ENCODE assay signal across 9 cellular contexts in the genomic region with DNA sequence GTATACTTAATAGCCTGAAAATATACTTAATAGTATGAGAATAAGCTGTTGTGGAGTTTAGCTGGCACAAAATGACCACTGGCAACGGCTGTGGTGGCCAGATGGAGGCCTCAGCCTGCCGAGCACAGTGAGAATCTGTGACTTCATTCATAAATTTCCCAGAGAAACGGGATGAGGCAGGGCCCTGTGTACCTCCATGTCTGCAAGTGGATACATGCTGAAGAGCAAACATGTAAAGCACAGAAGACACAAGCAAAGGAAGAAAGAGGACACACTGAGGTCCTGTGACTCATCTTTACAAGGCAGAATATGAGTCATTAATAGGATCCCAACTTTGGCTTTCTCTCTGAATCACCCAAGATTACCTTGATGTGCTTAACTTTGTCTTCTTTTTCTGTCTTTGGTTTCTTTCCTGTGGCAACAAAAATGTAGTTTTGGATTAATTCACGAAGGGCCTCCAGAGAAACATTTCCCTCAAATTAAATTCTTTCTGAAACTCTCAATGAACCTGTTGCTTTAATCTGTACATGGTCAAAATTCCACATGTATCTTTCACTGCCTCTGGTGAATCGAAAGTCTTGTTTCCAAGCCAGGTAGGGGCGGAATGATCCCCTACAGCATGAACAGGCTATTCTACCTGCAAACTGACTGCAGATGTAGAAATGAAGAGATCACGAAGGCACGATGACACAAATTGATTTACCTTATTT. TPM values are rescaled to one million over a fixed set of nuclear protein-coding genes. Genes with fewer than 3 reads are reported as not detected.
A peak's percentile ranks its signal among the peaks of the same experiment; 100 is the strongest.
DNase-seq lines count a peak whose midpoint lies in the region; ATAC-seq and TF ChIP-seq lines count a peak whose summit lies in the region.
"Had no signal": no experiment of that assay in that cellular context is flagged by ENCODE, and none has a peak within 500 bp of the region (broad histone marks: within the 10 kb centered on the region; RNA-seq: fewer than 3 reads in every experiment).

No MANE protein-coding gene starts in this region.

- peak in 2 of 3 donors; percentile 15 to 80 for DNase-seq in CD4-positive, CD25-positive, alpha-beta regulatory T cell
- DNase-seq in activated CD4-positive, alpha-beta memory T cell treated with anti-CD3 and anti-CD28 coated beads, Interleukin-2, amount 10 ng/mL, durations not matched to agents 7 days and 5 days: peak; percentile 36
- DNase-seq in foreskin fibroblast (peak; percentile 80 to 84), lower leg skin (ENCODE audit: low spot score in 2 of 2) (no peak), NCI-H2081 treated with DMSO at 0.1 percent for 48 hours (lab: John Stamatoyannopoulos, UW) (no peak)

- H3K9ac ChIP-seq in skeletal muscle tissue (ENCODE audit: low read depth in 1 of 3, low read length in 3 of 3): no peak overlapping the region
- H3K9ac ChIP-seq: parathyroid adenoma had no signal

- H3K27ac ChIP-seq in CD4-positive, CD25-positive, alpha-beta regulatory T cell (ENCODE audit: insufficient read depth, low read length, poor library complexity, severe bottlenecking): peak overlapping the region; percentile 93
- peak overlapping the region; percentile 31 for H3K27ac ChIP-seq in skeletal muscle tissue (ENCODE audit: low read depth, low read length)
- H3K27ac ChIP-seq: parathyroid adenoma had no signal

- peak overlapping the region; percentile 87 for H3K4me3 ChIP-seq in CD4-positive, CD25-positive, alpha-beta regulatory T cell (ENCODE audit: low read depth, low read length)
- H3K4me3 ChIP-seq in foreskin fibroblast (ENCODE audit: low read depth in 1 of 2, low read length in 2 of 2) (no peak overlapping the region), skeletal muscle tissue (ENCODE audit: low read length in 3 of 3) (peak overlapping the region in 1 of 3 donors; percentile 49), lower leg skin (ENCODE audit: low read depth, poor library complexity, severe bottlenecking) (no peak overlapping the region)

- H3K9me3 ChIP-seq in CD4-positive, CD25-positive, alpha-beta regulatory T cell (ENCODE audit: control insufficient read depth in 2 of 2, low read length in 2 of 2): no peaks in the 10 kb centered on the region
- H3K9me3 ChIP-seq in skeletal muscle tissue (ENCODE audit: control insufficient read depth in 3 of 3, low read length in 3 of 3): no peaks in the 10 kb centered on the region

- CTCF ChIA-PET in activated CD4-positive, alpha-beta memory T cell treated with anti-CD3 and anti-CD28 coated beads, Interleukin-2, amount 10 ng/mL, durations not matched to agents 7 days and 5 days (lab: Charles Lee): interaction anchor here (0.9 to 1.4 kb wide), 7 partner anchors 9 to 153 kb away, joined by 3 to 17 read pairs (median 5); no protein-coding TSS in a partner anchor

- peaks cover 68% of the 10 kb centered on the region for H3K4me1 ChIP-seq in CD4-positive, CD25-positive, alpha-beta regulatory T cell (ENCODE audit: control insufficient read depth, insufficient read depth, low read length, poor library complexity, severe bottlenecking)
- H3K4me1 ChIP-seq in skeletal muscle tissue (ENCODE audit: control insufficient read depth in 3 of 3, insufficient read depth in 3 of 3, low read length in 3 of 3): peaks cover 16 to 23% (median 23%) of the 10 kb centered on the region in 3 donors
- H3K4me1 ChIP-seq: parathyroid adenoma had no signal

- H3K4me1 Mint-ChIP-seq in CD4-positive, CD25-positive, alpha-beta regulatory T cell: peaks cover 49 to 90% (median 62%) of the 10 kb centered on the region in 4 donors
- peaks cover 92% of the 10 kb centered on the region for H3K4me1 Mint-ChIP-seq in activated CD4-positive, alpha-beta memory T cell treated with anti-CD3 and anti-CD28 coated beads, Interleukin-2, amount 10 ng/mL, durations not matched to agents 7 days and 5 days

- H3K27me3 ChIP-seq in CD4-positive, CD25-positive, alpha-beta regulatory T cell (ENCODE audit: control insufficient read depth, insufficient read depth, low read length): no peaks in the 10 kb centered on the region
- no peaks in the 10 kb centered on the region for H3K27me3 ChIP-seq in skeletal muscle tissue (ENCODE audit: control insufficient read depth in 3 of 3, insufficient read depth in 3 of 3, low read length in 3 of 3)

- H3K27ac Mint-ChIP-seq in CD4-positive, CD25-positive, alpha-beta regulatory T cell: peak overlapping the region; percentile 88 to 97 (median 96)
- H3K27ac Mint-ChIP-seq in activated CD4-positive, alpha-beta memory T cell treated with anti-CD3 and anti-CD28 coated beads, Interleukin-2, amount 10 ng/mL, durations not matched to agents 7 days and 5 days: peak overlapping the region; percentile 98

- POLR2A ChIA-PET in activated CD4-positive, alpha-beta memory T cell treated with anti-CD3 and anti-CD28 coated beads, Interleukin-2, amount 10 ng/mL, durations not matched to agents 7 days and 5 days (lab: Charles Lee): interaction anchor here (0.6 to 2.5 kb wide), 21 partner anchors 9 to 973 kb away, joined by 3 to 50 read pairs (median 6); a partner anchor contains a TSS

- peaks cover 53% of the 10 kb centered on the region for H3K36me3 Mint-ChIP-seq in CD4-positive, CD25-positive, alpha-beta regulatory T cell
- peaks cover 73% of the 10 kb centered on the region for H3K36me3 Mint-ChIP-seq in activated CD4-positive, alpha-beta memory T cell treated with anti-CD3 and anti-CD28 coated beads, Interleukin-2, amount 10 ng/mL, durations not matched to agents 7 days and 5 days (ENCODE audit: low read depth)

- H3K36me3 ChIP-seq in CD4-positive, CD25-positive, alpha-beta regulatory T cell (ENCODE audit: control insufficient read depth, insufficient read depth, low read length): peaks cover 33% of the 10 kb centered on the region
- H3K36me3 ChIP-seq in skeletal muscle tissue (ENCODE audit: control insufficient read depth in 3 of 3, insufficient read depth in 3 of 3, low read length in 3 of 3): peaks cover 17 to 31% (median 28%) of the 10 kb centered on the region in 3 donors

- peak overlapping the region; percentile 83 to 89 (median 85) for H3K4me3 Mint-ChIP-seq in CD4-positive, CD25-positive, alpha-beta regulatory T cell
- peak overlapping the region; percentile 77 for H3K4me3 Mint-ChIP-seq in activated CD4-positive, alpha-beta memory T cell treated with anti-CD3 and anti-CD28 coated beads, Interleukin-2, amount 10 ng/mL, durations not matched to agents 7 days and 5 days

- TF ChIP-seq POLR2A in lower leg skin (IDR thresholded peaks at IDR 0.05): no peak

- peak; percentile 88 to 92 for ATAC-seq in CD4-positive, CD25-positive, alpha-beta regulatory T cell (ENCODE audit: low read depth in 2 of 2)
- ATAC-seq in GM19395 (IDR thresholded peaks at IDR 0.05; ENCODE audit: unreplicated experiment): peak; percentile 47
- ATAC-seq in HG03469 (IDR thresholded peaks at IDR 0.05; ENCODE audit: unreplicated experiment): peak; percentile 54

- intact Hi-C loops in lower leg skin (cut with DNase I; ENCODE audit: low total_unique reads): no loop called here

- 41 to 51% methylated on average over 8 of the region's 8 CpGs for WGBS in lower leg skin, 2 donors

- TF ChIP-seq CTCF in foreskin fibroblast (IDR thresholded peaks at IDR 0.05; ENCODE audit: low read depth, low read length) (no peak), lower leg skin (IDR thresholded peaks at IDR 0.05) (no peak)

- H3K27me3 Mint-ChIP-seq in CD4-positive, CD25-positive, alpha-beta regulatory T cell: no peaks in the 10 kb centered on the region
- H3K27me3 Mint-ChIP-seq in activated CD4-positive, alpha-beta memory T cell treated with anti-CD3 and anti-CD28 coated beads, Interleukin-2, amount 10 ng/mL, durations not matched to agents 7 days and 5 days: no peaks in the 10 kb centered on the region

- H3K9me3 Mint-ChIP-seq in CD4-positive, CD25-positive, alpha-beta regulatory T cell: peaks cover 0 to 4% (median 0%) of the 10 kb centered on the region in 7 donors
- H3K9me3 Mint-ChIP-seq in activated CD4-positive, alpha-beta memory T cell treated with anti-CD3 and anti-CD28 coated beads, Interleukin-2, amount 10 ng/mL, durations not matched to agents 7 days and 5 days: no peaks in the 10 kb centered on the region

RNA-seq across cellular contexts. Expression of a gene that starts 56.4 kb away (rescaled TPM):
- total RNA-seq in CD4-positive, CD25-positive, alpha-beta regulatory T cell: 63.4 TPM
- polyA plus RNA-seq in CD4-positive, CD25-positive, alpha-beta regulatory T cell: 100 to 1,000 TPM in 2 of 4 donors, 10 to 100 TPM in 2; 96.8 to 112 (median 102) TPM
- total RNA-seq in activated CD4-positive, alpha-beta memory T cell treated with anti-CD3 and anti-CD28 coated beads, Interleukin-2, amount 10 ng/mL, durations not matched to agents 7 days and 5 days: 10 to 100 TPM; 77.2 to 78.5 TPM
- 18.8 TPM for total RNA-seq in skeletal muscle tissue
- 10 to 100 TPM; 31.6 to 44.0 (median 38.4) TPM for total RNA-seq in lower leg skin

Comparison
In these comparisons a context has a peak if more than half of its experiments do, and no peak if none do; other contexts are left out.
1. DNase-seq: peak in CD4-positive, CD25-positive, alpha-beta regulatory T cell (2 of 3), activated CD4-positive, alpha-beta memory T cell treated with anti-CD3 and anti-CD28 coated beads, Interleukin-2, amount 10 ng/mL, durations not matched to agents 7 days and 5 days (single experiment) and foreskin fibroblast (2 of 2); none in lower leg skin (0 of 2) and NCI-H2081 treated with DMSO at 0.1 percent for 48 hours (single experiment).
2. Peak in every context shown above with its lines, with median percentiles within 50 percentile points of each other: ATAC-seq.